26 cellular contexts compared by ENCODE assay signal in genomic region chr10:129402459-129402858, GRCh38.
"Had no signal": no experiment of that assay in that cellular context is flagged by ENCODE, and none has a peak within 500 bp of the region (broad histone marks: within the 10 kb centered on the region; RNA-seq: fewer than 3 reads in every experiment).

No MANE protein-coding gene starts in this region.

- H3K4me3 Mint-ChIP-seq: activated CD4-positive, alpha-beta memory T cell treated with anti-CD3 and anti-CD28 coated beads, Interleukin-2, amount 10 ng/mL, durations not matched to agents 7 days and 5 days; activated CD4-positive, alpha-beta T cell treated with anti-CD3 and anti-CD28 coated beads, Interleukin-2, amount 10 ng/mL, durations not matched to agents 7 days and 5 days; activated naive CD8-positive, alpha-beta T cell; activated T-cell treated with anti-CD3 and anti-CD28 coated beads, Interleukin-2, amount 50 U/mL, for 24 hours; activated T-cell treated with anti-CD3 and anti-CD28 coated beads, Interleukin-2, amount 50 U/mL, for 72 hours; central memory CD8-positive, alpha-beta T cell; dendritic cell treated with granulocyte-macrophage colony-stimulating factor and Interleukin-4, amounts not matched to agents 40 ng/mL and 50 ng/mL, for 4 days; effector memory CD8-positive, alpha-beta T cell had no signal

- H3K36me3 ChIP-seq: brain microvascular endothelial cell had no signal

- DNase-seq: activated CD4-positive, alpha-beta memory T cell treated with anti-CD3 and anti-CD28 coated beads, Interleukin-2, amount 10 ng/mL, durations not matched to agents 7 days and 5 days; activated CD4-positive, alpha-beta T cell treated with anti-CD3 and anti-CD28 coated beads for 4 hours; activated CD4-positive, alpha-beta T cell treated with anti-CD3 and anti-CD28 coated beads, Interleukin-2, amount 10 ng/mL, durations not matched to agents 7 days and 5 days; activated CD4-positive, alpha-beta T cell treated with anti-CD3 and anti-CD28 coated beads, Interleukin-2, amount 50 U/mL, for 4 hours; activated CD4-positive, CD25-positive, alpha-beta regulatory T cell; activated CD4-positive, CD25-positive, alpha-beta regulatory T cell treated with anti-CD3 and anti-CD28 coated beads, Interleukin-2, amount 50 U/mL, for 72 hours; activated CD8-positive, alpha-beta memory T cell treated with anti-CD3 and anti-CD28 coated beads, Interleukin-2, amount 50 U/mL, for 48 hours; activated gamma-delta T cell; activated naive CD4-positive, alpha-beta T cell; activated naive CD4-positive, alpha-beta T cell treated with anti-CD3 and anti-CD28 coated beads, Interleukin-2, amount 50 U/mL, for 16 hours; activated T-cell treated with anti-CD3 and anti-CD28 coated beads for 4 hours; activated T-cell treated with anti-CD3 and anti-CD28 coated beads, Interleukin-2, amount 50 U/mL, for 24 hours; activated T-cell treated with anti-CD3 and anti-CD28 coated beads, Interleukin-2, amount 50 U/mL, for 72 hours; amniotic stem cell; anterior cingulate cortex; brain microvascular endothelial cell; effector CD4-positive, alpha-beta T cell; effector memory CD8-positive, alpha-beta T cell; foreskin fibroblast; glutamatergic neuron; T-helper 2 cell had no signal

- H3K27me3 ChIP-seq: brain microvascular endothelial cell had no signal

- ATAC-seq: activated T-cell treated with anti-CD3 and anti-CD28 coated beads, Interleukin-2, amount 50 U/mL, for 72 hours; effector memory CD8-positive, alpha-beta T cell had no signal

- H3K4me1 Mint-ChIP-seq: activated CD4-positive, alpha-beta memory T cell treated with anti-CD3 and anti-CD28 coated beads, Interleukin-2, amount 10 ng/mL, durations not matched to agents 7 days and 5 days; activated CD4-positive, alpha-beta T cell treated with anti-CD3 and anti-CD28 coated beads, Interleukin-2, amount 10 ng/mL, durations not matched to agents 7 days and 5 days; central memory CD8-positive, alpha-beta T cell had no signal

- H3K27ac Mint-ChIP-seq: activated CD4-positive, alpha-beta memory T cell treated with anti-CD3 and anti-CD28 coated beads, Interleukin-2, amount 10 ng/mL, durations not matched to agents 7 days and 5 days; activated CD4-positive, alpha-beta T cell treated with anti-CD3 and anti-CD28 coated beads, Interleukin-2, amount 10 ng/mL, durations not matched to agents 7 days and 5 days; activated naive CD8-positive, alpha-beta T cell; activated T-cell treated with anti-CD3 and anti-CD28 coated beads, Interleukin-2, amount 50 U/mL, for 24 hours; activated T-cell treated with anti-CD3 and anti-CD28 coated beads, Interleukin-2, amount 50 U/mL, for 72 hours; dendritic cell treated with granulocyte-macrophage colony-stimulating factor and Interleukin-4, amounts not matched to agents 40 ng/mL and 50 ng/mL, for 4 days; effector memory CD8-positive, alpha-beta T cell had no signal

- H3K27ac ChIP-seq: brain microvascular endothelial cell, coronary artery, epithelial cell of prostate had no signal

- H3K9me3 Mint-ChIP-seq: activated CD4-positive, alpha-beta memory T cell treated with anti-CD3 and anti-CD28 coated beads, Interleukin-2, amount 10 ng/mL, durations not matched to agents 7 days and 5 days; activated CD4-positive, alpha-beta T cell treated with anti-CD3 and anti-CD28 coated beads, Interleukin-2, amount 10 ng/mL, durations not matched to agents 7 days and 5 days; activated T-cell treated with anti-CD3 and anti-CD28 coated beads, Interleukin-2, amount 50 U/mL, for 24 hours; activated T-cell treated with anti-CD3 and anti-CD28 coated beads, Interleukin-2, amount 50 U/mL, for 72 hours; central memory CD8-positive, alpha-beta T cell; dendritic cell treated with granulocyte-macrophage colony-stimulating factor and Interleukin-4, amounts not matched to agents 40 ng/mL and 50 ng/mL, for 4 days; effector memory CD8-positive, alpha-beta T cell had no signal

- H3K36me3 Mint-ChIP-seq: activated naive CD8-positive, alpha-beta T cell had no signal

- H3K27me3 Mint-ChIP-seq: activated CD4-positive, alpha-beta memory T cell treated with anti-CD3 and anti-CD28 coated beads, Interleukin-2, amount 10 ng/mL, durations not matched to agents 7 days and 5 days; activated CD4-positive, alpha-beta T cell treated with anti-CD3 and anti-CD28 coated beads, Interleukin-2, amount 10 ng/mL, durations not matched to agents 7 days and 5 days; activated naive CD8-positive, alpha-beta T cell had no signal

- H3K4me3 ChIP-seq: coronary artery had no signal
